Comparison of ENCODE assay signal across 13 cellular contexts in the genomic region with DNA sequence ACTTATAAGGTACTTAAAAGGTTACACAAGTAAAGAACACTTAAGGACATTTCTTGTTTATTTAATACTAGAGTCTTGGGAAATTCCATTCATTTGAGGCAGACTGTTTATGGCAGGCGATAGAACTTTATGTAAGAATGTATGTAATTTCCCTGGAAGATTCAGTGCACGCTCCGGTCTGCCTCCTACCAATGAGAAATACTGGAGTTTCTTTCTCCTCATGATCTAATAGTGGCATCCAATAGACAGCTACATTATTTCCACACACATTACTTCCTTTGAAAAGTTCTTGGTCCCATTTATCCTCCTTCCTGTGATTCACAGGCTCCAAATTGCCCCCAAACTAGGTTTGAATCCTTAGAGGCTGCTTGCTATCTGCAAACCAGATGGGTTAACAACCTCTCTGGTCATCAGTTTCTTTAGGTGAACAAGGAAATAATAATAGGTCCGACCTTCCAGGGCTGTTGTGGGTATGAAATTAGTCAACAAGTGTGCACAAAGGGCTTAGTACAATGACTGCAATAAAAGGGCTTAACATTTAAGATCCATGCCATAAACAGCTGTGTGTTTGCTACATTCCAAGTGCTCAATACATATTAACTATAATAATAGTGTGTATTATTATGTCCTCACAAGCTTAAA. TPM values are rescaled to one million over a fixed set of nuclear protein-coding genes. Genes with fewer than 3 reads are reported as not detected.
DNase-seq lines count a peak whose midpoint lies in the region; ATAC-seq, FAIRE-seq and TF ChIP-seq lines count a peak whose summit lies in the region.
"Had no signal": no experiment of that assay in that cellular context is flagged by ENCODE, and none has a peak within 500 bp of the region (broad histone marks: within the 10 kb centered on the region; RNA-seq: fewer than 3 reads in every experiment).

No MANE protein-coding gene starts in this region.

- intact Hi-C loops in pancreas (cut with DNase I), result no loop called here

- H3K4me3 ChIP-seq in AG10803 (ENCODE audit: low read length) (no peak overlapping the region), fibroblast of mammary gland (ENCODE audit: control insufficient read depth, low read depth, low read length) (no peak overlapping the region), pancreas (peak overlapping the region in 1 of 4 donors; percentile 13)
- H3K4me3 ChIP-seq: skin epidermis had no signal

- peak overlapping the region; percentile 17 to 92 (median 73) for H3K27ac ChIP-seq in pancreas
- H3K27ac ChIP-seq: C4-2B had no signal

- DNase-seq in AG10803 (ENCODE audit: low read depth), result peak; percentile 46
- peak; percentile 73 for DNase-seq in fibroblast of mammary gland (ENCODE audit: low read depth)
- no peak for DNase-seq in pancreas
- DNase-seq in activated CD4-positive, alpha-beta T cell treated with anti-CD3 and anti-CD28 coated beads for 1 hour, result no peak
- DNase-seq in NCI-H2107 (lab: John Stamatoyannopoulos, UW), result no peak
- DNase-seq in DMS53 treated with DMSO at 0.1 percent for 48 hours (lab: John Stamatoyannopoulos, UW; ENCODE audit: unreplicated experiment), result no peak
- DNase-seq: activated CD8-positive, alpha-beta memory T cell treated with anti-CD3 and anti-CD28 coated beads, Interleukin-2, amount 50 U/mL, for 48 hours; NCI-H524 treated with DMSO at 0.1 percent for 48 hours had no signal

- no peaks in the 10 kb centered on the region for H3K27me3 ChIP-seq in pancreas

- TF ChIP-seq CTCF in AG10803 (conservative IDR thresholded peaks at IDR 0.05; ENCODE audit: low read length), result no peak
- TF ChIP-seq CTCF in fibroblast of mammary gland (conservative IDR thresholded peaks at IDR 0.05; ENCODE audit: control insufficient read depth, insufficient read depth, low read depth, low read length), result no peak
- TF ChIP-seq CTCF in pancreas (IDR thresholded peaks at IDR 0.05), result no peak

- ATAC-seq in SK-N-SH treated with all-trans-retinoic acid at 6 μM for 48 hours (peak; percentile 58), pancreas (peak; percentile 14 to 48 (median 22)), GM21528 (IDR thresholded peaks at IDR 0.05; ENCODE audit: low FRiP score, unreplicated experiment) (no peak)

- H3K36me3 ChIP-seq in pancreas, result no peaks in the 10 kb centered on the region

- peaks cover 48 to 59% (median 53%) of the 10 kb centered on the region in 3 donors for H3K4me1 ChIP-seq in pancreas

- WGBS in pancreas, 2 donors, result 37 to 41% methylated on average over 4 of the region's 4 CpGs

- H3K9me3 ChIP-seq in pancreas, result no peaks in the 10 kb centered on the region

- FAIRE-seq in pancreas (lab: Jason Lieb, UNC), result peak; percentile 53
- FAIRE-seq: islet of Langerhans had no signal

TF ChIP-seq in SK-N-SH treated with all-trans-retinoic acid at 6 μM for 48 hours, 23 proteins besides CTCF, POLR2A, EP300 and RAD21:
- TF ChIP-seq RARB (CRISPR knock-in tag; IDR thresholded peaks at IDR 0.05) (no peak), BACH2 (CRISPR knock-in tag; IDR thresholded peaks at IDR 0.05; ENCODE audit: borderline replicate concordance) (no peak), SNAI2 (CRISPR knock-in tag; IDR thresholded peaks at IDR 0.05) (no peak), ZFP3 (CRISPR knock-in tag; IDR thresholded peaks at IDR 0.05) (no peak), ZNF70 (CRISPR knock-in tag; IDR thresholded peaks at IDR 0.05) (no peak), GLIS3 (CRISPR knock-in tag; IDR thresholded peaks at IDR 0.05) (no peak), ZC3H10 (CRISPR knock-in tag; IDR thresholded peaks at IDR 0.05) (no peak), OSR1 (CRISPR knock-in tag; IDR thresholded peaks at IDR 0.05) (no peak), ZNF565 (CRISPR knock-in tag; conservative IDR thresholded peaks at IDR 0.05; ENCODE audit: low read depth) (no peak), ARNTL (CRISPR knock-in tag; IDR thresholded peaks at IDR 0.05; ENCODE audit: borderline replicate concordance, low read depth) (no peak), ZFP30 (CRISPR knock-in tag; IDR thresholded peaks at IDR 0.05) (no peak), PPARA (CRISPR knock-in tag; IDR thresholded peaks at IDR 0.05; ENCODE audit: borderline replicate concordance) (no peak), ESRRG (CRISPR knock-in tag; IDR thresholded peaks at IDR 0.05) (no peak)
- TF ChIP-seq, protein P1, sequence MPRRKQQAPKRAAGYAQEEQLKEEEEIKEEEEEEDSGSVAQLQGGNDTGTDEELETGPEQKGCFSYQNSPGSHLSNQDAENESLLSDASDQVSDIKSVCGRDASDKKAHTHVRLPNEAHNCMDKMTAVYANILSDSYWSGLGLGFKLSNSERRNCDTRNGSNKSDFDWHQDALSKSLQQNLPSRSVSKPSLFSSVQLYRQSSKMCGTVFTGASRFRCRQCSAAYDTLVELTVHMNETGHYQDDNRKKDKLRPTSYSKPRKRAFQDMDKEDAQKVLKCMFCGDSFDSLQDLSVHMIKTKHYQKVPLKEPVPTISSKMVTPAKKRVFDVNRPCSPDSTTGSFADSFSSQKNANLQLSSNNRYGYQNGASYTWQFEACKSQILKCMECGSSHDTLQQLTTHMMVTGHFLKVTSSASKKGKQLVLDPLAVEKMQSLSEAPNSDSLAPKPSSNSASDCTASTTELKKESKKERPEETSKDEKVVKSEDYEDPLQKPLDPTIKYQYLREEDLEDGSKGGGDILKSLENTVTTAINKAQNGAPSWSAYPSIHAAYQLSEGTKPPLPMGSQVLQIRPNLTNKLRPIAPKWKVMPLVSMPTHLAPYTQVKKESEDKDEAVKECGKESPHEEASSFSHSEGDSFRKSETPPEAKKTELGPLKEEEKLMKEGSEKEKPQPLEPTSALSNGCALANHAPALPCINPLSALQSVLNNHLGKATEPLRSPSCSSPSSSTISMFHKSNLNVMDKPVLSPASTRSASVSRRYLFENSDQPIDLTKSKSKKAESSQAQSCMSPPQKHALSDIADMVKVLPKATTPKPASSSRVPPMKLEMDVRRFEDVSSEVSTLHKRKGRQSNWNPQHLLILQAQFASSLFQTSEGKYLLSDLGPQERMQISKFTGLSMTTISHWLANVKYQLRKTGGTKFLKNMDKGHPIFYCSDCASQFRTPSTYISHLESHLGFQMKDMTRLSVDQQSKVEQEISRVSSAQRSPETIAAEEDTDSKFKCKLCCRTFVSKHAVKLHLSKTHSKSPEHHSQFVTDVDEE (CRISPR knock-in tag; IDR thresholded peaks at IDR 0.05), result no peak
- TF ChIP-seq, protein P2, sequence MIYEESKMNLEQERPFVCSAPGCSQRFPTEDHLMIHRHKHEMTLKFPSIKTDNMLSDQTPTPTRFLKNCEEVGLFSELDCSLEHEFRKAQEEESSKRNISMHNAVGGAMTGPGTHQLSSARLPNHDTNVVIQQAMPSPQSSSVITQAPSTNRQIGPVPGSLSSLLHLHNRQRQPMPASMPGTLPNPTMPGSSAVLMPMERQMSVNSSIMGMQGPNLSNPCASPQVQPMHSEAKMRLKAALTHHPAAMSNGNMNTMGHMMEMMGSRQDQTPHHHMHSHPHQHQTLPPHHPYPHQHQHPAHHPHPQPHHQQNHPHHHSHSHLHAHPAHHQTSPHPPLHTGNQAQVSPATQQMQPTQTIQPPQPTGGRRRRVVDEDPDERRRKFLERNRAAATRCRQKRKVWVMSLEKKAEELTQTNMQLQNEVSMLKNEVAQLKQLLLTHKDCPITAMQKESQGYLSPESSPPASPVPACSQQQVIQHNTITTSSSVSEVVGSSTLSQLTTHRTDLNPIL (CRISPR knock-in tag; IDR thresholded peaks at IDR 0.05; ENCODE audit: low read depth), result no peak

RNA-seq across cellular contexts. Expression of a gene that starts 30.7 kb away (rescaled TPM):
- total RNA-seq in pancreas, result 10 to 100 TPM; 13.2 to 17.3 (median 14.8) TPM
- 1 to 10 TPM; 4.1 to 7.3 TPM for polyA plus RNA-seq in pancreas

RNA-seq across cellular contexts. Expression of a gene that starts 59.2 kb away (rescaled TPM):
- total RNA-seq in pancreas, result 1 to 10 TPM in 5 of 6 donors, under 1 TPM in 1; 0.83 to 6.4 (median 1.8) TPM
- 1 to 10 TPM; 1.4 to 4.6 TPM for polyA plus RNA-seq in pancreas

Comparison
In these comparisons a context has a peak if more than half of its experiments do, and no peak if none do; other contexts are left out.
1. DNase-seq: peak in AG10803 (single experiment) and fibroblast of mammary gland (single experiment); none in pancreas (0 of 6), activated CD4-positive, alpha-beta T cell treated with anti-CD3 and anti-CD28 coated beads for 1 hour (single experiment), NCI-H2107 (single experiment) and DMS53 treated with DMSO at 0.1 percent for 48 hours (single experiment).